Comparison of ENCODE assay signal across 1 cellular context in the genomic region with DNA sequence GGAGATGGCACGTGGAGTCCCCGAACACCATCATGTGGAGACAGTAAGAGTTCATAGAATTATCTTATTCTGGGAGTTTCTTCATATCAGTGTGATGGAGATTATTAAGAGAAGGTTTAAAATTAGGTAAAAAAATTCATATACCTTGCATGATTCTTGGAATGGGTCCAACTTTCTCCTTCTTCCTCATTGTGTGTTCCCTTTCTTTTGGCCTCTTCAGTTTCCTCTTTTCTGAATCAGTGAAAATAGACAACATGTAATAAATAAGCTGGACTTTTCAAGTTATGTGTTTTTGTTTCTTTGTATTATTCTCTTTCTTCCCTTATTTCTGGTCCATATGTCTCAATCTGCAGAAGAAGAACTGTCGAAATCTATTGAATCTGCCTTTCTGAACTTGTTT.
TF ChIP-seq lines count a peak whose summit lies in the region.

No MANE protein-coding gene starts in this region.

TF ChIP-seq in K562, 482 proteins besides CTCF, POLR2A, EP300 and RAD21:
- TF ChIP-seq LARP7 (IDR thresholded peaks at IDR 0.05) (no peak), NFIC (IDR thresholded peaks at IDR 0.05) (peak; percentile 78), MCM2 (IDR thresholded peaks at IDR 0.05; ENCODE audit: low read depth) (no peak), TSC22D4 (tag; IDR thresholded peaks at IDR 0.05) (no peak), ZNF134 (CRISPR knock-in tag; conservative IDR thresholded peaks at IDR 0.05) (no peak), LCOR (CRISPR knock-in tag; IDR thresholded peaks at IDR 0.05) (no peak), TAF1 (IDR thresholded peaks at IDR 0.05; ENCODE audit: control insufficient read depth, extremely low read depth, insufficient read depth, low read length, severe bottlenecking) (no peak)
